In the genomic region with DNA sequence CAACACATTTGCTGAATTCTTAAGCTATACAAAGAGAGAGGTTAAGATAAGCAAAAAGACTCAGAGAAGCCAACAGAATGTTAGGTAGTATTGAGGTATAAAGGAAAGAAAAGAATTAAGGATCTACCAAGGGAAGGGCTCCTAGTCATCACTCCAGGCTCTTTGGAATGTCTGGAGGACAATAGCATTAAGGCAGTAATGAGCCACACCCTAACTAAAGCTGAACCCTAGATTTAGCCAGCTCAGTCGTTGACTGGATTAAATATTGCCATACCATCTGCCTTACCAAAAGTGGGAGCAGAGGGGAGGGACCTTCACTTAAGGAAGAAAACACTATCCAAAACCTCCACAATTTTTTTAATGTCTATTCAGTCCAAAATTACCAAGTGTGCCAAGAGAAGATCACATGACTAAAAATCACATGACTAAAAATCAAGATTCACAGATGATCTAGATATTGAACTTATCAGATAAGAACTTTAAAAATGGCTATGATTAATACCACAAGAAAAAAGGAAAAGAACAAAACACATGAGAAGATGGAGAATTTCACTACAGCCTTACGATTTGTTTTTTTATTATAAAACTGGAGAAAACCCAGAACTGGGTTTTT, we compare ENCODE assay signal across 2 cellular contexts.
TF ChIP-seq lines count a peak whose summit lies in the region.

No MANE protein-coding gene starts in this region.

TF ChIP-seq in Ishikawa, 13 proteins besides CTCF, POLR2A, EP300 and RAD21:
- 0 out of 2 replicates have a peak, but pooled peaks have one; percentile 36 for TF ChIP-seq TEAD4 (IDR thresholded peaks at IDR 0.05)
- TF ChIP-seq YY1 (IDR thresholded peaks at IDR 0.05; ENCODE audit: low read depth), result no peak
- TF ChIP-seq, protein P1, sequence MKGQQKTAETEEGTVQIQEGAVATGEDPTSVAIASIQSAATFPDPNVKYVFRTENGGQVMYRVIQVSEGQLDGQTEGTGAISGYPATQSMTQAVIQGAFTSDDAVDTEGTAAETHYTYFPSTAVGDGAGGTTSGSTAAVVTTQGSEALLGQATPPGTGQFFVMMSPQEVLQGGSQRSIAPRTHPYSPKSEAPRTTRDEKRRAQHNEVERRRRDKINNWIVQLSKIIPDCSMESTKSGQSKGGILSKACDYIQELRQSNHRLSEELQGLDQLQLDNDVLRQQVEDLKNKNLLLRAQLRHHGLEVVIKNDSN (IDR thresholded peaks at IDR 0.05), result peak; percentile 47

TF ChIP-seq in K562, 482 proteins besides CTCF, POLR2A, EP300 and RAD21:
- TF ChIP-seq, protein P2, sequence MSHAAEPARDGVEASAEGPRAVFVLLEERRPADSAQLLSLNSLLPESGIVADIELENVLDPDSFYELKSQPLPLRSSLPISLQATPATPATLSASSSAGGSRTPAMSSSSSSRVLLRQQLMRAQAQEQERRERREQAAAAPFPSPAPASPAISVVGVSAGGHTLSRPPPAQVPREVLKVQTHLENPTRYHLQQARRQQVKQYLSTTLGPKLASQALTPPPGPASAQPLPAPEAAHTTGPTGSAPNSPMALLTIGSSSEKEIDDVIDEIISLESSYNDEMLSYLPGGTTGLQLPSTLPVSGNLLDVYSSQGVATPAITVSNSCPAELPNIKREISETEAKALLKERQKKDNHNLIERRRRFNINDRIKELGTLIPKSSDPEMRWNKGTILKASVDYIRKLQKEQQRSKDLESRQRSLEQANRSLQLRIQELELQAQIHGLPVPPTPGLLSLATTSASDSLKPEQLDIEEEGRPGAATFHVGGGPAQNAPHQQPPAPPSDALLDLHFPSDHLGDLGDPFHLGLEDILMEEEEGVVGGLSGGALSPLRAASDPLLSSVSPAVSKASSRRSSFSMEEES (CRISPR knock-in tag; IDR thresholded peaks at IDR 0.05), result peak; percentile 90
- no peak for TF ChIP-seq PYGO2 (tag; IDR thresholded peaks at IDR 0.05)
- no peak for TF ChIP-seq CREM (IDR thresholded peaks at IDR 0.05; ENCODE audit: low read depth)
- 0 out of 2 replicates have a peak, but pooled peaks have one; percentile 12 for TF ChIP-seq CBFA2T2 (conservative IDR thresholded peaks at IDR 0.05)
- no peak for TF ChIP-seq ARID1B (IDR thresholded peaks at IDR 0.05)
- TF ChIP-seq TOE1 (IDR thresholded peaks at IDR 0.05; ENCODE audit: borderline replicate concordance), result peak; percentile 19; the same call in 1 of the 2 replicates
- no peak for TF ChIP-seq TOE1 (CRISPR knock-in tag; IDR thresholded peaks at IDR 0.05; ENCODE audit: borderline replicate concordance, low read depth)
- TF ChIP-seq ZNF778 (CRISPR knock-in tag; IDR thresholded peaks at IDR 0.05), result no peak
- no peak for TF ChIP-seq TCF3 (CRISPR knock-in tag; IDR thresholded peaks at IDR 0.05)
- TF ChIP-seq, protein P3, sequence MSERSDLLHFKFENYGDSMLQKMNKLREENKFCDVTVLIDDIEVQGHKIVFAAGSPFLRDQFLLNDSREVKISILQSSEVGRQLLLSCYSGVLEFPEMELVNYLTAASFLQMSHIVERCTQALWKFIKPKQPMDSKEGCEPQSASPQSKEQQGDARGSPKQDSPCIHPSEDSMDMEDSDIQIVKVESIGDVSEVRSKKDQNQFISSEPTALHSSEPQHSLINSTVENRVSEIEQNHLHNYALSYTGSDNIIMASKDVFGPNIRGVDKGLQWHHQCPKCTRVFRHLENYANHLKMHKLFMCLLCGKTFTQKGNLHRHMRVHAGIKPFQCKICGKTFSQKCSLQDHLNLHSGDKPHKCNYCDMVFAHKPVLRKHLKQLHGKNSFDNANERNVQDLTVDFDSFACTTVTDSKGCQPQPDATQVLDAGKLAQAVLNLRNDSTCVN (CRISPR knock-in tag; IDR thresholded peaks at IDR 0.05), result no peak
